In the genomic region with DNA sequence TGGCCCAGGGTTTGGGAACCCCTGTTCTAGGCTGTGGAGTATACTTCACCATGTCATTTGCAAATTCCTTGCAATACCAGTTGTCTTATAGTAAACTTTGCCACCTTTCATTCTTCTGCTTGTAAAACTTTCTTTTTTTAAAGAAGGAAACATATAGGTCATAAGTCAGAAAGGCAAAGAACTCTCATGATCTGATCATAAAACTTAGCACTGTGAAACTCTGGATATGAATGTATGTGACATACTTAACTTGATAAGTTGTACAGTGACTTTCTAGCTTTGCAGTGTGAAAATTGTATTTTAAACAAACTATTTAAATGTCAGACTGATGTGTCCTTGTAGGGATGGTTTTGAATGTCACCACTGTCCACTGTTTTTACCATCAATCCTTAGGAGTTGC, we compare ENCODE assay signal across 29 cellular contexts. TPM values are rescaled to one million over a fixed set of nuclear protein-coding genes. Genes with fewer than 3 reads are reported as not detected.
"Had no signal": no experiment of that assay in that cellular context is flagged by ENCODE, and none has a peak within 500 bp of the region (broad histone marks: within the 10 kb centered on the region; RNA-seq: fewer than 3 reads in every experiment).

No MANE protein-coding gene starts in this region.

- H3K27ac ChIP-seq: left ventricle myocardium inferior, neural progenitor cell, ovary, right atrium auricular region, right lobe of liver, stomach, testis, thyroid gland, transverse colon, upper lobe of left lung had no signal

- ATAC-seq: natural killer cell; right lobe of liver; stimulated activated naive B cell treated with anti-CD40 and anti-IgM and Interleukin-4, amounts not matched to agents 10 μg/mL and 1 μg/mL and 100 μg/mL, for 72 hours; stimulated activated naive CD8-positive, alpha-beta T cell treated with anti-CD3 and anti-CD28 coated beads, Interleukin-15, Interleukin-2, amounts not matched to agents 100 U/mL and 50 U/mL, for 24 hours had no signal

- H3K27me3 ChIP-seq: ovary, right atrium auricular region, right lobe of liver, stomach, testis, thyroid gland, transverse colon, upper lobe of left lung had no signal

- H3K9ac ChIP-seq: neural progenitor cell had no signal

- H3K9me3 Mint-ChIP-seq: immature natural killer cell; mesothelial cell of epicardium; naive B cell; natural killer cell; nephron progenitor cell; neural progenitor cell; stimulated activated naive B cell treated with anti-CD40 and anti-IgM and Interleukin-4, amounts not matched to agents 10 μg/mL and 1 μg/mL and 100 μg/mL, for 72 hours had no signal

- H3K4me3 ChIP-seq: left ventricle myocardium inferior, lung, neural progenitor cell, ovary, right atrium auricular region, right lobe of liver, smooth muscle cell, stomach, testis, thyroid gland, transverse colon, upper lobe of left lung had no signal

- H3K36me3 ChIP-seq: left ventricle myocardium inferior, neural progenitor cell, ovary, right atrium auricular region, right lobe of liver, stomach, thyroid gland, transverse colon, upper lobe of left lung had no signal

- H3K4me1 ChIP-seq: left ventricle myocardium inferior, neural progenitor cell, right atrium auricular region, right lobe of liver, stomach, testis, thyroid gland, transverse colon, upper lobe of left lung had no signal

- DNase-seq: hypothalamus; immature natural killer cell; kidney; left ventricle myocardium inferior; naive B cell; natural killer cell; nephron progenitor cell; ovary; right lobe of liver; stimulated activated CD4-positive, alpha-beta T cell treated with anti-CD3 and anti-CD28 coated beads, Interleukin-1b, Interleukin-23, amount 100 ng/mL, for 48 hours; stimulated activated CD4-positive, alpha-beta T cell treated with anti-CD3 and anti-CD28 coated beads, Interleukin-2, amount 100 ng/mL, for 48 hours; stimulated activated CD4-positive, alpha-beta T cell treated with anti-CD3 and anti-CD28 coated beads, Interleukin-4, amount 100 ng/mL, for 4 hours; stimulated activated CD8-positive, alpha-beta memory T cell treated with anti-CD3 and anti-CD28 coated beads, Interleukin-4, amount 100 ng/mL, for 48 hours; stimulated activated naive B cell treated with anti-CD40 and anti-IgM and Interleukin-4, amounts not matched to agents 10 μg/mL and 1 μg/mL and 100 μg/mL, for 72 hours; stimulated activated naive CD8-positive, alpha-beta T cell treated with anti-CD3 and anti-CD28 coated beads, Interleukin-15, Interleukin-2, amounts not matched to agents 100 U/mL and 50 U/mL, for 24 hours; stomach; testis; thyroid gland; transverse colon; upper lobe of left lung had no signal

- H2AFZ ChIP-seq: neural progenitor cell had no signal

- H3K4me3 Mint-ChIP-seq: immature natural killer cell; mesothelial cell of epicardium; naive B cell; natural killer cell; nephron progenitor cell; neural progenitor cell; stimulated activated naive B cell treated with anti-CD40 and anti-IgM and Interleukin-4, amounts not matched to agents 10 μg/mL and 1 μg/mL and 100 μg/mL, for 72 hours had no signal

- H3K27ac Mint-ChIP-seq: immature natural killer cell; mesothelial cell of epicardium; naive B cell; natural killer cell; nephron progenitor cell; neural progenitor cell; progenitor cell of endocrine pancreas; stimulated activated naive B cell treated with anti-CD40 and anti-IgM and Interleukin-4, amounts not matched to agents 10 μg/mL and 1 μg/mL and 100 μg/mL, for 72 hours had no signal

- H3K4me1 Mint-ChIP-seq: immature natural killer cell; mesothelial cell of epicardium; naive B cell; natural killer cell; nephron progenitor cell; neural progenitor cell; stimulated activated naive B cell treated with anti-CD40 and anti-IgM and Interleukin-4, amounts not matched to agents 10 μg/mL and 1 μg/mL and 100 μg/mL, for 72 hours had no signal

- H3K9me3 ChIP-seq: left ventricle myocardium inferior, ovary, right atrium auricular region, right lobe of liver, stomach, testis, thyroid gland, transverse colon, upper lobe of left lung had no signal

- H3K4me2 ChIP-seq: neural progenitor cell, smooth muscle cell had no signal

- FAIRE-seq: kidney had no signal

- H3K36me3 Mint-ChIP-seq: immature natural killer cell; mesothelial cell of epicardium; naive B cell; natural killer cell; neural progenitor cell; stimulated activated naive B cell treated with anti-CD40 and anti-IgM and Interleukin-4, amounts not matched to agents 10 μg/mL and 1 μg/mL and 100 μg/mL, for 72 hours had no signal

RNA-seq across cellular contexts. Expression of a gene that starts 31.0 kb away (rescaled TPM):
- total RNA-seq: progenitor cell of endocrine pancreas had no signal

RNA-seq across cellular contexts. Expression of a gene that starts 47.1 kb away (rescaled TPM):
- total RNA-seq: left ventricle myocardium inferior, mesothelial cell of epicardium, mononuclear cell, natural killer cell, omental fat pad, ovary, right lobe of liver, skeletal muscle tissue, smooth muscle cell had no signal
- polyA plus RNA-seq: ovary, smooth muscle cell had no signal
